ENCODE assay signal across 19 cellular contexts in the genomic region with DNA sequence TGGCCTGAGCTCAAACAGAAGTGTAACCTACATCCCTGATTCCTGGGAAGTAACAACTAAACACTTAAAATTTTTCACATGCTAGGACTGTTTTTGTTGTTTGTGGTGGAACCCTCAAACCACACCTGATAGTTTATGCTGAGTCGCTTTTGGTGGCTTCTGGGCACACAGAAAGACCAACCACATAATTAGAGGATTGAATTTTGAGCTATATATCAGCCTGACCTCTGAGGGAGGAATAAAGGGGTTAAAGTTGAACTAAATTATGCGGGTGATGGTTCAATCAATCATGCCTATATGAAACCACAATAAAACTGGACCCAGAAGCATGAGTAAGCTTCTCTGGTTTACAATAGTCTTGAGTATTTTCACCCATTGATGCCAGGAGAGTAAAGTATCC.
DNase-seq lines count a peak whose midpoint lies in the region; ATAC-seq and TF ChIP-seq lines count a peak whose summit lies in the region.
"Had no signal": no experiment of that assay in that cellular context is flagged by ENCODE, and none has a peak within 500 bp of the region (broad histone marks: within the 10 kb centered on the region; RNA-seq: fewer than 3 reads in every experiment).

No MANE protein-coding gene starts in this region.

- TF ChIP-seq CTCF in astrocyte of the cerebellum (IDR thresholded peaks at IDR 0.05; ENCODE audit: low read depth, low read length, missing control alignments), result no peak

- DNase-seq in H4 (ENCODE audit: low spot score), result peak; percentile 60
- peak; percentile 53 for DNase-seq in M059J (ENCODE audit: low read depth)
- peak; percentile 77 for DNase-seq in astrocyte of the cerebellum (ENCODE audit: low read depth)
- peak; percentile 15 for DNase-seq in renal cortical epithelial cell (ENCODE audit: low read depth)
- DNase-seq in SW 1271 (lab: John Stamatoyannopoulos, UW), result no peak
- DNase-seq in HuH-7 (ENCODE audit: low spot score), result no peak
- DNase-seq: ACHN, AML-193, DMS153, KBM-7, NCI-H1048, NCI-H1436 treated with DMSO at 0.1 percent for 48 hours, NCI-H2029 treated with DMSO at 0.1 percent for 48 hours, NCI-H774, Peyer's patch, Right ventricle myocardium superior, SK-N-SH had no signal

- in situ Hi-C loops in astrocyte of the cerebellum (cut with HindIII; ENCODE audit: low sequenced_read_pairs), result no loop called here

- no peak for ATAC-seq in GM21619 (IDR thresholded peaks at IDR 0.05; ENCODE audit: unreplicated experiment)

- H3K4me3 ChIP-seq in astrocyte of the cerebellum (ENCODE audit: low read depth, low read length), result no peak overlapping the region
- H3K4me3 ChIP-seq: HAP-1, Peyer's patch had no signal

Comparison
In these comparisons a context has a peak if more than half of its experiments do, and no peak if none do; other contexts are left out.
1. DNase-seq: peak in H4 (single experiment), M059J (single experiment), astrocyte of the cerebellum (single experiment) and renal cortical epithelial cell (single experiment); none in SW 1271 (0 of 2) and HuH-7 (single experiment).